ENCODE assay signal across 14 cellular contexts in genomic region chr3:19702416-19703078, GRCh38.
DNase-seq lines count a peak whose midpoint lies in the region; ATAC-seq and TF ChIP-seq lines count a peak whose summit lies in the region.
"Had no signal": no experiment of that assay in that cellular context is flagged by ENCODE, and none has a peak within 500 bp of the region (broad histone marks: within the 10 kb centered on the region; RNA-seq: fewer than 3 reads in every experiment).

No MANE protein-coding gene starts in this region.

- DNase-seq in Daoy (ENCODE audit: low read depth), result peak; percentile 2
- DNase-seq in brain microvascular endothelial cell, result no peak
- DNase-seq in mucosa of descending colon, result peak in 2 of 3 donors; percentile 42 to 48
- no peak for DNase-seq in DMS153 (lab: John Stamatoyannopoulos, UW)
- DNase-seq in GM10248 (ENCODE audit: extremely low spot score), result no peak
- DNase-seq: activated CD4-positive, alpha-beta memory T cell treated with anti-CD3 and anti-CD28 coated beads for 36 hours; CD8-positive, alpha-beta T cell; cortex of kidney; GM23248; NCI-H345 had no signal

- CTCF ChIA-PET in GM10248 (lab: Yijun Ruan, JAX), result interaction anchor here (0.9 to 1.6 kb wide), 3 partner anchors 8 to 354 kb away, joined by 3 to 4 read pairs (median 4); no protein-coding TSS in a partner anchor

- no peak overlapping the region for H3K27ac ChIP-seq in brain microvascular endothelial cell
- H3K27ac ChIP-seq: GM23248 had no signal

- in situ Hi-C loops in brain microvascular endothelial cell (cut with HindIII; ENCODE audit: low pct_ligation_motif_present, low sequenced_read_pairs), result no loop called here

- H3K36me3 ChIP-seq in brain microvascular endothelial cell (replicated peaks) (no peaks in the 10 kb centered on the region), mucosa of descending colon (ENCODE audit: low read depth) (no peaks in the 10 kb centered on the region)

- intact Hi-C loops in mucosa of descending colon (cut with DNase I, micrococcal nuclease), result no loop called here

- peak overlapping the region; percentile 15 for H3K4me3 ChIP-seq in brain microvascular endothelial cell (ENCODE audit: low read depth, low read length)
- H3K4me3 ChIP-seq in mucosa of descending colon, result no peak overlapping the region
- H3K4me3 ChIP-seq: GM23248 had no signal

- H3K4me1 ChIP-seq in mucosa of descending colon (ENCODE audit: low read depth), result no peaks in the 10 kb centered on the region

- no peaks in the 10 kb centered on the region for H3K27me3 ChIP-seq in brain microvascular endothelial cell (replicated peaks)

- no peaks in the 10 kb centered on the region for H3K9me3 ChIP-seq in mucosa of descending colon

- POLR2A ChIA-PET in GM10248 (lab: Yijun Ruan, JAX), result no interaction called here

- peak; percentile 80 for ATAC-seq in GM21381 (IDR thresholded peaks at IDR 0.05; ENCODE audit: unreplicated experiment)
- peak; percentile 62 for ATAC-seq in mucosa of descending colon
- no peak for ATAC-seq in HG03378 (IDR thresholded peaks at IDR 0.05; ENCODE audit: unreplicated experiment)
- ATAC-seq in GM21515 (IDR thresholded peaks at IDR 0.05; ENCODE audit: unreplicated experiment), result no peak
- ATAC-seq: CD8-positive, alpha-beta T cell; Panc1 had no signal

- TF ChIP-seq CTCF in brain microvascular endothelial cell (IDR thresholded peaks at IDR 0.05; ENCODE audit: low read depth, low read length, missing control alignments) (no peak), mucosa of descending colon (IDR thresholded peaks at IDR 0.05) (no peak), GM10248 (IDR thresholded peaks at IDR 0.05; ENCODE audit: control extremely low read depth, extremely low read depth, low read depth, missing control alignments) (no peak)

Comparison
In these comparisons a context has a peak if more than half of its experiments do, and no peak if none do; other contexts are left out.
1. DNase-seq: peak in Daoy (single experiment) and mucosa of descending colon (2 of 3); none in brain microvascular endothelial cell (single experiment), DMS153 (single experiment) and GM10248 (single experiment).
2. ATAC-seq: peak in GM21381 (single experiment) and mucosa of descending colon (single experiment); none in HG03378 (single experiment) and GM21515 (single experiment).